8 cellular contexts compared by ENCODE assay signal in the genomic region with DNA sequence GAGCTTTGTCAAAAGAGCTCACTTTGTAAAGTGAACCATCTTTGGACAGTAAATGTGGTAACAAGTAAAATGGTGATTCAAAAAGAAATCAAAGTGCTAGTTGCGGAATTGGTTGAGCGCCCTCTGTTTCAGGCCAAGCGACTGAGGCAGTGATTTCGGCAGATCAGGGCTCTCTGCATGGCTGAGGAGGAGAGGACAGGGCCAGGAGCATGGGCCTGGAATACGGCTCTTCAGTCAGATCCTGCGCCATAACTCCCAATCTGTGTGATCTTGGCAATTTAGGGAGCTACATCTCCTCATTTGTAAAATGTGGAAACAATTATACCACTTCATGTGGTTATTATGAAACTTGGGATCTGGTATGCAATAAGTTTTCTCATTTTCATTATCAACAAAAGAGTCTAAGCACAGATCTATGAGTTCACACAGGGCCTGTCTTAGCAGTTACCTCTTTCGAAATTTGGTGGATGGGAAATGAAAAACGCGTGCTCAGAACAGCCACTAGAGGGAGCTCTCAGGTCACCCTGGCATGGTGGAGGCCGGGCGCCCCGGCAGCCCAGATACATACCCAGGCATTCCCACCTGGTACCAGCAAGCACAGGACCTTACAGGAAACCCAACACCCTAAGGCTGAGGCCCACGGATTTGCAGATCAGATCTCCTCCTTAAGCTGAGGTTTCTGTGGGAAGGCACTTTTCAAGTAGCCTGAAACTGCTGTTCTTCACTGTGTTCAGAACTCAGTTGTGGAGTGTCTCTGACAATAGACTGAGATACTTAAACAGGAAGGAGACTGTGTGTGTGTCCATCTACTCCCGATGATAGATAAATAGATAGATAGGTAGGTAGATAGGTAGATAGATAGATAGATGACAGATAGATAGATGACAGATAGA.
DNase-seq lines count a peak whose midpoint lies in the region; ATAC-seq and TF ChIP-seq lines count a peak whose summit lies in the region.

No MANE protein-coding gene starts in this region.

- peak; percentile 51 for ATAC-seq in GM19043 (IDR thresholded peaks at IDR 0.05; ENCODE audit: low read depth, unreplicated experiment)
- ATAC-seq in HG03175 (IDR thresholded peaks at IDR 0.05; ENCODE audit: unreplicated experiment): peak; percentile 76

- H3K4me3 Mint-ChIP-seq in activated CD4-positive, alpha-beta memory T cell treated with anti-CD3 and anti-CD28 coated beads, Interleukin-2, amount 10 ng/mL, durations not matched to agents 7 days and 5 days: no peak overlapping the region

- H3K36me3 Mint-ChIP-seq in activated CD4-positive, alpha-beta memory T cell treated with anti-CD3 and anti-CD28 coated beads, Interleukin-2, amount 10 ng/mL, durations not matched to agents 7 days and 5 days (ENCODE audit: low read depth): no peaks in the 10 kb centered on the region

- POLR2A ChIA-PET in activated CD4-positive, alpha-beta memory T cell treated with anti-CD3 and anti-CD28 coated beads, Interleukin-2, amount 10 ng/mL, durations not matched to agents 7 days and 5 days (lab: Charles Lee): interaction anchor here (1.2 to 1.4 kb wide), 2 partner anchors 149 to 287 kb away, joined by 3 to 5 read pairs; no protein-coding TSS in a partner anchor

- H3K9me3 Mint-ChIP-seq in activated CD4-positive, alpha-beta memory T cell treated with anti-CD3 and anti-CD28 coated beads, Interleukin-2, amount 10 ng/mL, durations not matched to agents 7 days and 5 days: no peaks in the 10 kb centered on the region

- H3K4me1 ChIP-seq in effector memory CD4-positive, alpha-beta T cell (ENCODE audit: control insufficient read depth, insufficient read depth, low read length, poor library complexity, severe bottlenecking): peaks cover 5% of the 10 kb centered on the region

- H3K27ac ChIP-seq in C4-2B: no peak overlapping the region
- no peak overlapping the region for H3K27ac ChIP-seq in effector memory CD4-positive, alpha-beta T cell (ENCODE audit: insufficient read depth, low read length, poor library complexity, severe bottlenecking)

- TF ChIP-seq CTCF in C4-2B (conservative IDR thresholded peaks at IDR 0.05): peak; percentile 100

- H3K4me1 Mint-ChIP-seq in activated CD4-positive, alpha-beta memory T cell treated with anti-CD3 and anti-CD28 coated beads, Interleukin-2, amount 10 ng/mL, durations not matched to agents 7 days and 5 days: peaks cover 41% of the 10 kb centered on the region

- peak overlapping the region; percentile 75 for H3K27ac Mint-ChIP-seq in activated CD4-positive, alpha-beta memory T cell treated with anti-CD3 and anti-CD28 coated beads, Interleukin-2, amount 10 ng/mL, durations not matched to agents 7 days and 5 days

- CTCF ChIA-PET in activated CD4-positive, alpha-beta memory T cell treated with anti-CD3 and anti-CD28 coated beads, Interleukin-2, amount 10 ng/mL, durations not matched to agents 7 days and 5 days (lab: Charles Lee): interaction anchor here (0.7 to 3.1 kb wide), 49 partner anchors 9 to 497 kb away, joined by 3 to 30 read pairs (median 5); no protein-coding TSS in a partner anchor

- DNase-seq in NCI-H69 (lab: John Stamatoyannopoulos, UW) (peak; percentile 81), midbrain (lab: John Stamatoyannopoulos, UW) (peak; percentile 72)
- DNase-seq in activated CD4-positive, alpha-beta memory T cell treated with anti-CD3 and anti-CD28 coated beads, Interleukin-2, amount 10 ng/mL, durations not matched to agents 7 days and 5 days: peak; percentile 70
- peak; percentile 11 to 34 (median 18) for DNase-seq in effector memory CD4-positive, alpha-beta T cell
- DNase-seq in stimulated activated CD8-positive, alpha-beta memory T cell treated with anti-CD3 and anti-CD28 coated beads, Interleukin-2, amount 100 ng/mL, for 48 hours (ENCODE audit: low read depth in 2 of 2): peak; percentile 31 to 40

- H3K27me3 Mint-ChIP-seq in activated CD4-positive, alpha-beta memory T cell treated with anti-CD3 and anti-CD28 coated beads, Interleukin-2, amount 10 ng/mL, durations not matched to agents 7 days and 5 days: peaks cover 4% of the 10 kb centered on the region

- H3K36me3 ChIP-seq in effector memory CD4-positive, alpha-beta T cell (ENCODE audit: control insufficient read depth, insufficient read depth, low read length): no peaks in the 10 kb centered on the region

- H3K9me3 ChIP-seq in effector memory CD4-positive, alpha-beta T cell (ENCODE audit: control insufficient read depth, low read length): no peaks in the 10 kb centered on the region

- no peak overlapping the region for H3K4me3 ChIP-seq in effector memory CD4-positive, alpha-beta T cell (ENCODE audit: insufficient read depth, low read depth, low read length, poor library complexity, severe bottlenecking)

- H3K27me3 ChIP-seq in effector memory CD4-positive, alpha-beta T cell (replicated peaks; ENCODE audit: control insufficient read depth, insufficient read depth, low read length, poor library complexity, severe bottlenecking): no peaks in the 10 kb centered on the region

Comparison
In these comparisons a context has a peak if more than half of its experiments do, and no peak if none do; other contexts are left out.
1. DNase-seq: peak in every context shown above with its lines; median percentile 81 in NCI-H69; 72 in midbrain; 70 in activated CD4-positive, alpha-beta memory T cell treated with anti-CD3 and anti-CD28 coated beads, Interleukin-2, amount 10 ng/mL, durations not matched to agents 7 days and 5 days; 36 in stimulated activated CD8-positive, alpha-beta memory T cell treated with anti-CD3 and anti-CD28 coated beads, Interleukin-2, amount 100 ng/mL, for 48 hours; 18 in effector memory CD4-positive, alpha-beta T cell.